19 cellular contexts compared by ENCODE assay signal in the genomic region with DNA sequence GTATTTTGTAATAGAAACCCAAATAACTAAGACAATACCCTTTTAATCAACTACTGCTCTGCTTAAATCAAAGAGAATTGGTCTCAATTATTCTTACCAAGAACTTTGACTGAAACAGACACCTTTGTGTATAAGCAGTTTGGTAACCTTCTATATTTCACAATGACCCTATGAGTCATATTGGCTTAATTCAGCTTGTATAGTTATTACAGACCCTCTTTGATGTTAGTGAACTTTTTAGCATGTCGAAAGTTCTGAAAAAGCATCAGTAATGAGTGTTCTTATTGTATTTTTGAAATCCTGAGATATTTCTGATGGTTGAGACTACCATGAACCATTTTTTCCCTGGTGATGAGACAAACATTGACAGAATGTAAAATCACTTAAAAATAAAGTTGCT. TPM values are rescaled to one million over a fixed set of nuclear protein-coding genes. Genes with fewer than 3 reads are reported as not detected.
DNase-seq lines count a peak whose midpoint lies in the region; ATAC-seq, FAIRE-seq and TF ChIP-seq lines count a peak whose summit lies in the region.
"Had no signal": no experiment of that assay in that cellular context is flagged by ENCODE, and none has a peak within 500 bp of the region (broad histone marks: within the 10 kb centered on the region; RNA-seq: fewer than 3 reads in every experiment).

No MANE protein-coding gene starts in this region.

- no peak overlapping the region for H3K4me3 ChIP-seq in fibroblast of mammary gland (ENCODE audit: control insufficient read depth, low read depth, low read length)
- H3K4me3 ChIP-seq: gastroesophageal sphincter, left lung, right lobe of liver had no signal

- no peak for TF ChIP-seq CTCF in fibroblast of mammary gland (conservative IDR thresholded peaks at IDR 0.05; ENCODE audit: control insufficient read depth, insufficient read depth, low read depth, low read length)

- in situ Hi-C loops in SK-MEL-5 (cut with HindIII; ENCODE audit: low pct_unique_long_range_greater_than_20kb, low sequenced_read_pairs): no loop called here

- no peak for FAIRE-seq in urothelium cell line (lab: Jason Lieb, UNC)

- peak; percentile 13 to 25 for DNase-seq in AML-193 (lab: John Stamatoyannopoulos, UW)
- peak; percentile 11 for DNase-seq in HT1080 (ENCODE audit: low read depth)
- DNase-seq in SK-MEL-5 (ENCODE audit: low read depth, low spot score): peak; percentile 82
- peak; percentile 72 for DNase-seq in fibroblast of mammary gland (ENCODE audit: low read depth)
- no peak for DNase-seq in NCI-H526 treated with DMSO at 0.1 percent for 48 hours (lab: John Stamatoyannopoulos, UW)
- DNase-seq in NCI-H2227 treated with DMSO at 0.1 percent for 48 hours (lab: John Stamatoyannopoulos, UW): no peak
- DNase-seq in urothelium cell line (ENCODE audit: low spot score): no peak
- DNase-seq: activated CD4-positive, alpha-beta T cell treated with anti-CD3 and anti-CD28 coated beads, Interleukin-2, amount 50 U/mL, for 1 hour; COR-L47; effector CD8-positive, alpha-beta T cell; EL; left lung; MM.1S; NCI-H2081 treated with DMSO at 0.1 percent for 48 hours; NCI-H524 treated with DMSO at 0.1 percent for 48 hours; right lobe of liver; stimulated activated CD4-positive, alpha-beta T cell treated with anti-CD3 and anti-CD28 coated beads, Interleukin-1b, Interleukin-23, amount 100 ng/mL, for 48 hours had no signal

- no peak for ATAC-seq in GM18861 (IDR thresholded peaks at IDR 0.05; ENCODE audit: unreplicated experiment)
- ATAC-seq: gastroesophageal sphincter, left lung had no signal

RNA-seq across cellular contexts. Expression of a gene that starts 43.3 kb away (rescaled TPM):
- 8.4 and 9.1 TPM in 2 replicates for total RNA-seq in HT1080 (2014; rRNA removed; shearing (Covaris generic))
- polyA plus RNA-seq in HT1080 (2015; cell fraction: cytosol; rRNA removed): 7.6 and 11.3 TPM in 2 replicates
- 17.1 and 20.5 TPM in 2 replicates for polyA plus RNA-seq in HT1080 (2015; cell fraction: nucleus; rRNA removed)
- 31.2 and 32.0 TPM in 2 replicates for total RNA-seq in SK-MEL-5 (2014; rRNA removed; shearing (Covaris generic))
- polyA plus RNA-seq in SK-MEL-5 (2015; cell fraction: cytosol; rRNA removed): 12.0 and 18.7 TPM in 2 replicates
- 14.2 and 20.5 TPM in 2 replicates for polyA plus RNA-seq in SK-MEL-5 (2015; cell fraction: nucleus; rRNA removed)

Comparison
In these comparisons a context has a peak if more than half of its experiments do, and no peak if none do; other contexts are left out.
1. DNase-seq: peak in AML-193 (2 of 2), HT1080 (single experiment), SK-MEL-5 (single experiment) and fibroblast of mammary gland (single experiment); none in NCI-H526 treated with DMSO at 0.1 percent for 48 hours (single experiment), NCI-H2227 treated with DMSO at 0.1 percent for 48 hours (single experiment) and urothelium cell line (single experiment).